13 cellular contexts compared by ENCODE assay signal in the genomic region with DNA sequence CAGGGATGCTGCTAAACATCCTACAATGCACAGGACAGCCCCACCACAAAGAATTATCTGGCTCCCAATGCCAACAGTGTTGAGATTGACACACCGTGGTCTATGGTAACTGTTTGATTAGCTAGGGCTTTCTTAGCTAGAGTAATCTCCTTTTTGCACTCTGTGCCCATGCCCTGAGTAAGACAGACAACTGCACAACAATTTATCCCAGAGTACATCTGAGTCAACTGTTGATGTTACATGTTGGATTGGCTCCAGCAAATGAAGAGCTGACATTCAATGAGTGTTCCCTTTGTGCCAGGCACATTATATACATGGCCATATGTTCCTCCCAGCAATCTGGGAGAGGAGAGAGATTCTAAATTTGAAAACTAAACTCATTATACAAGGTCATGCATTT. TPM values are rescaled to one million over a fixed set of nuclear protein-coding genes. Genes with fewer than 3 reads are reported as not detected.
A peak's percentile ranks its signal among the peaks of the same experiment; 100 is the strongest.
DNase-seq lines count a peak whose midpoint lies in the region; ATAC-seq, FAIRE-seq and TF ChIP-seq lines count a peak whose summit lies in the region.
"Had no signal": no experiment of that assay in that cellular context is flagged by ENCODE, and none has a peak within 500 bp of the region (broad histone marks: within the 10 kb centered on the region; RNA-seq: fewer than 3 reads in every experiment).

No MANE protein-coding gene starts in this region.

- POLR2A ChIA-PET in MCF 10A (lab: Yijun Ruan, JAX), result no interaction called here
- POLR2A ChIA-PET in endothelial cell of umbilical vein (lab: Charles Lee), result no interaction called here

- DNase-seq in MCF 10A (ENCODE audit: unreplicated experiment) (peak; percentile 83), breast epithelium (ENCODE audit: low spot score in 2 of 2) (no peak), NCI-H446 treated with DMSO at 0.1 percent for 48 hours (lab: John Stamatoyannopoulos, UW) (peak; percentile 83), endothelial cell of umbilical vein (ENCODE audit: low read depth, low spot score) (no peak), superior temporal gyrus (ENCODE audit: extremely low spot score) (peak; percentile 42), GM23338 (ENCODE audit: low spot score) (no peak), left lung (no peak)
- DNase-seq: aorta; NCI-H2227 treated with DMSO at 0.1 percent for 48 hours; psoas muscle; stimulated activated naive B cell treated with anti-CD40 and anti-IgM and Interleukin-4, amounts not matched to agents 10 μg/mL and 1 μg/mL and 100 μg/mL, for 72 hours had no signal

- intact Hi-C loops in MCF 10A (cut with micrococcal nuclease), result no loop called here
- intact Hi-C loops in breast epithelium (cut with DNase I; ENCODE audit: low total_unique reads), result no loop called here
- intact Hi-C loops in endothelial cell of umbilical vein (cut with micrococcal nuclease), result no loop called here
- intact Hi-C loops in left lung (cut with DNase I), result no loop called here

- CTCF ChIA-PET in MCF 10A (lab: Yijun Ruan, JAX), result interaction anchor here (1.2 kb wide), 1 partner anchor 46 kb away, joined by 5 read pairs; no protein-coding TSS in a partner anchor
- CTCF ChIA-PET in endothelial cell of umbilical vein (lab: Charles Lee), result no interaction called here

- no peaks in the 10 kb centered on the region for H3K9me2 ChIP-seq in GM23338 (ENCODE audit: insufficient read depth)

- H3K27me3 ChIP-seq in breast epithelium, result peaks cover 0 to 20% of the 10 kb centered on the region in 2 donors
- H3K27me3 ChIP-seq in endothelial cell of umbilical vein (ENCODE audit: control insufficient read depth in 2 of 2, insufficient read depth in 2 of 2, low read length in 2 of 2), result no peaks in the 10 kb centered on the region
- H3K27me3 ChIP-seq in GM23338 (ENCODE audit: insufficient read depth), result no peaks in the 10 kb centered on the region
- H3K27me3 ChIP-seq in left lung, result no peaks in the 10 kb centered on the region

- H3K4me1 Mint-ChIP-seq in MCF 10A (ENCODE audit: insufficient read depth, unreplicated experiment) (no peaks in the 10 kb centered on the region), GM23338 (no peaks in the 10 kb centered on the region)

- H3K4me1 ChIP-seq in breast epithelium (no peaks in the 10 kb centered on the region), endothelial cell of umbilical vein (ENCODE audit: control insufficient read depth, extremely low read depth, insufficient read depth, low read length) (peaks cover 14% of the 10 kb centered on the region), GM23338 (ENCODE audit: insufficient read depth) (0 out of 2 replicates have a peak, but pooled peaks cover 5% of the 10 kb centered on the region), left lung (peaks cover 0 to 18% of the 10 kb centered on the region in 2 donors)
- H3K4me1 ChIP-seq: psoas muscle had no signal

- no peaks in the 10 kb centered on the region for H3K79me2 ChIP-seq in endothelial cell of umbilical vein (ENCODE audit: control insufficient read depth, insufficient read depth, low read length)
- H3K79me2 ChIP-seq in GM23338 (replicated peaks; ENCODE audit: insufficient read depth), result no peaks in the 10 kb centered on the region

- no peak for ATAC-seq in GM19324 (IDR thresholded peaks at IDR 0.05; ENCODE audit: low FRiP score, unreplicated experiment)
- no peak for ATAC-seq in GM23338
- no peak for ATAC-seq in left lung
- ATAC-seq: psoas muscle; Right ventricle myocardium inferior; stimulated activated naive B cell treated with anti-CD40 and anti-IgM and Interleukin-4, amounts not matched to agents 10 μg/mL and 1 μg/mL and 100 μg/mL, for 72 hours had no signal

- BruUV-seq in MCF 10A (replicated peaks; lab: Mats Ljungman, UMichigan) (no TSS peak), endothelial cell of umbilical vein (replicated peaks; lab: Mats Ljungman, UMichigan) (no TSS peak)

- no peak overlapping the region for H3K27ac ChIP-seq in breast epithelium
- H3K27ac ChIP-seq in endothelial cell of umbilical vein (ENCODE audit: insufficient read depth, low read depth, low read length), result no peak overlapping the region
- H3K27ac ChIP-seq in GM23338 (ENCODE audit: low read depth), result no peak overlapping the region
- no peak overlapping the region for H3K27ac ChIP-seq in left lung
- H3K27ac ChIP-seq: psoas muscle had no signal

- H3K9me3 ChIP-seq in breast epithelium, result no peaks in the 10 kb centered on the region
- H3K9me3 ChIP-seq in endothelial cell of umbilical vein (replicated peaks; ENCODE audit: control insufficient read depth, insufficient read depth, low read length), result no peaks in the 10 kb centered on the region
- H3K9me3 ChIP-seq in left lung, result no peaks in the 10 kb centered on the region
- H3K9me3 ChIP-seq: psoas muscle had no signal

- H3K4me2 ChIP-seq in endothelial cell of umbilical vein (ENCODE audit: insufficient read depth, low read length) (no peak overlapping the region), GM23338 (no peak overlapping the region)

- H3K36me3 ChIP-seq in breast epithelium (no peaks in the 10 kb centered on the region), endothelial cell of umbilical vein (ENCODE audit: control insufficient read depth in 2 of 2, extremely low read depth in 1 of 2, insufficient read depth in 2 of 2, low read length in 2 of 2) (no peaks in the 10 kb centered on the region), GM23338 (ENCODE audit: insufficient read depth) (no peaks in the 10 kb centered on the region), left lung (no peaks in the 10 kb centered on the region)

- no peaks in the 10 kb centered on the region for H3K9me3 Mint-ChIP-seq in MCF 10A (ENCODE audit: unreplicated experiment)
- H3K9me3 Mint-ChIP-seq in GM23338, result peaks cover 5% of the 10 kb centered on the region; the same call in 2 of the 3 replicates

- no peak for FAIRE-seq in endothelial cell of umbilical vein (lab: Jason Lieb, UNC)

- no peak overlapping the region for H2AFZ ChIP-seq in endothelial cell of umbilical vein (ENCODE audit: low read depth, low read length)
- no peak overlapping the region for H2AFZ ChIP-seq in GM23338

- peak overlapping the region; percentile 17 for H3K27ac Mint-ChIP-seq in MCF 10A (ENCODE audit: low read depth, unreplicated experiment)
- no peak overlapping the region for H3K27ac Mint-ChIP-seq in GM23338
- H3K27ac Mint-ChIP-seq: stimulated activated naive B cell treated with anti-CD40 and anti-IgM and Interleukin-4, amounts not matched to agents 10 μg/mL and 1 μg/mL and 100 μg/mL, for 72 hours had no signal

- H3K9ac ChIP-seq in endothelial cell of umbilical vein (replicated peaks; ENCODE audit: extremely low read depth, insufficient read depth, low read length), result no peak overlapping the region

- H3K4me3 Mint-ChIP-seq in MCF 10A (ENCODE audit: unreplicated experiment) (no peak overlapping the region), GM23338 (no peak overlapping the region)
- H3K4me3 Mint-ChIP-seq: stimulated activated naive B cell treated with anti-CD40 and anti-IgM and Interleukin-4, amounts not matched to agents 10 μg/mL and 1 μg/mL and 100 μg/mL, for 72 hours had no signal

- TF ChIP-seq CTCF in MCF 10A (IDR thresholded peaks at IDR 0.05; ENCODE audit: unreplicated experiment), result no peak
- TF ChIP-seq CTCF in breast epithelium (IDR thresholded peaks at IDR 0.05), result no peak
- no peak for TF ChIP-seq CTCF in endothelial cell of umbilical vein (IDR thresholded peaks at IDR 0.05; ENCODE audit: extremely low read depth in 1 of 2, insufficient read depth in 1 of 2, low read depth in 1 of 2, low read length in 2 of 2)
- no peak for TF ChIP-seq CTCF in GM23338 (conservative IDR thresholded peaks at IDR 0.05; ENCODE audit: low read depth in 2 of 2)
- no peak for TF ChIP-seq CTCF in left lung (IDR thresholded peaks at IDR 0.05)

- dilution Hi-C loops in endothelial cell of umbilical vein (cut with MboI; ENCODE audit: extremely low pct_ligation_motif_present, low sequenced_read_pairs), result no loop called here

- no peaks in the 10 kb centered on the region for H3F3A ChIP-seq in GM23338 (replicated peaks; ENCODE audit: low read depth)

- H3K4me3 ChIP-seq in breast epithelium (no peak overlapping the region), endothelial cell of umbilical vein (replicated peaks in 1 of 3; ENCODE audit: insufficient read depth in 1 of 3, low read depth in 1 of 3, low read length in 3 of 3) (no peak overlapping the region), GM23338 (no peak overlapping the region), left lung (no peak overlapping the region)
- H3K4me3 ChIP-seq: psoas muscle had no signal

- no peak for TF ChIP-seq POLR2A in breast epithelium (IDR thresholded peaks at IDR 0.05)
- no peak for TF ChIP-seq POLR2A in endothelial cell of umbilical vein (IDR thresholded peaks at IDR 0.05; ENCODE audit: low read depth, low read length)

- H4K20me1 ChIP-seq in endothelial cell of umbilical vein (replicated peaks; ENCODE audit: control insufficient read depth, extremely low read depth, insufficient read depth, low read length), result no peaks in the 10 kb centered on the region
- no peaks in the 10 kb centered on the region for H4K20me1 ChIP-seq in GM23338 (replicated peaks; ENCODE audit: insufficient read depth)

- H3K36me3 Mint-ChIP-seq in MCF 10A (ENCODE audit: insufficient read depth, unreplicated experiment), result no peaks in the 10 kb centered on the region
- H3K36me3 Mint-ChIP-seq in GM23338 (ENCODE audit: low read depth), result no peaks in the 10 kb centered on the region

- H3K27me3 Mint-ChIP-seq in MCF 10A (ENCODE audit: insufficient read depth, unreplicated experiment) (no peaks in the 10 kb centered on the region), GM23338 (ENCODE audit: insufficient read depth, low read depth, poor library complexity) (no peaks in the 10 kb centered on the region)

- H3K9me1 ChIP-seq in endothelial cell of umbilical vein (replicated peaks; ENCODE audit: control insufficient read depth, extremely low read depth, insufficient read depth, low read length), result no peaks in the 10 kb centered on the region

TF ChIP-seq in endothelial cell of umbilical vein, 7 proteins besides CTCF, POLR2A, EP300 and RAD21 (continues in another document):
- no peak for TF ChIP-seq MYC (IDR thresholded peaks at IDR 0.05; ENCODE audit: low read depth, low read length)

TF ChIP-seq in GM23338, 12 proteins besides CTCF, POLR2A, EP300 and RAD21 (continues in another document):
- TF ChIP-seq CREB1 (CRISPR knock-in tag; IDR thresholded peaks at IDR 0.05; ENCODE audit: low read depth) (no peak), POLR2AphosphoS5 (IDR thresholded peaks at IDR 0.05; ENCODE audit: low read depth) (no peak)

RNA-seq across cellular contexts. Expression of a gene that starts 3.8 kb away (rescaled TPM):
- not detected in 2 replicates for total RNA-seq in MCF 10A (2022)
- total RNA-seq in breast epithelium, result not detected
- not detected in 2 replicates for total RNA-seq in endothelial cell of umbilical vein
- polyA plus RNA-seq in endothelial cell of umbilical vein, result not detected in 2 replicates
- not detected in 2 replicates for polyA plus RNA-seq in endothelial cell of umbilical vein (2011; cell fraction: cytosol; rRNA removed)
- not detected in 2 replicates for polyA plus RNA-seq in endothelial cell of umbilical vein (2011; cell fraction: nucleus; rRNA removed)
- polyA plus RNA-seq in endothelial cell of umbilical vein (2012), result not detected in 2 replicates
- polyA minus RNA-seq in endothelial cell of umbilical vein, result not detected in 2 replicates
- not detected for polyA minus RNA-seq in endothelial cell of umbilical vein (2011; cell fraction: cytosol; rRNA and poly(A)+ RNA removed)
- not detected in 2 replicates for polyA minus RNA-seq in endothelial cell of umbilical vein (2011; cell fraction: nucleus; rRNA and poly(A)+ RNA removed)
- not detected in 2 replicates for total RNA-seq in GM23338 (2014; rRNA removed; shearing (Covaris generic))
- 0.08 and 0.19 TPM in 2 replicates for polyA plus RNA-seq in GM23338 (2016; fragmentation: Nextera tagmentation; extraction: Ambion mirVana)
- not detected for total RNA-seq in left lung
- total RNA-seq: aorta had no signal
- polyA plus RNA-seq: aorta, psoas muscle had no signal

Comparison
In these comparisons a context has a peak if more than half of its experiments do, and no peak if none do; other contexts are left out.
1. DNase-seq: peak in MCF 10A (single experiment), NCI-H446 treated with DMSO at 0.1 percent for 48 hours (single experiment) and superior temporal gyrus (single experiment); none in breast epithelium (0 of 2), endothelial cell of umbilical vein (single experiment), GM23338 (single experiment) and left lung (0 of 2).